8 cellular contexts compared by ENCODE assay signal in genomic region chr17:64975318-64976087, GRCh38. TPM values are rescaled to one million over a fixed set of nuclear protein-coding genes. Genes with fewer than 3 reads are reported as not detected.
A peak's percentile ranks its signal among the peaks of the same experiment; 100 is the strongest.
DNase-seq lines count a peak whose midpoint lies in the region; ATAC-seq and TF ChIP-seq lines count a peak whose summit lies in the region.

No MANE protein-coding gene starts in this region.

- ATAC-seq in HG02588 (IDR thresholded peaks at IDR 0.05; ENCODE audit: unreplicated experiment) (peak; percentile 86), gastroesophageal sphincter (peak; percentile 95)

- H3K4me1 ChIP-seq in gastroesophageal sphincter = peaks cover 0 to 32% (median 9%) of the 10 kb centered on the region in 3 donors
- peaks cover 23% of the 10 kb centered on the region for H3K4me1 ChIP-seq in suprapubic skin

- TF ChIP-seq POLR2A in NB4 (IDR thresholded peaks at IDR 0.05; ENCODE audit: extremely low read depth, insufficient read length) (peak; percentile 50), gastroesophageal sphincter (IDR thresholded peaks at IDR 0.05) (peak; percentile 89 to 95), suprapubic skin (IDR thresholded peaks at IDR 0.05) (peak; percentile 42 to 89)

- H3K9me3 ChIP-seq in gastroesophageal sphincter = no peaks in the 10 kb centered on the region
- no peaks in the 10 kb centered on the region for H3K9me3 ChIP-seq in suprapubic skin

- peaks cover 10% of the 10 kb centered on the region for H3K36me3 Mint-ChIP-seq in activated naive CD4-positive, alpha-beta T cell treated with anti-CD3 and anti-CD28 coated beads, Interleukin-2, amount 10 ng/mL, durations not matched to agents 7 days and 5 days

- H3K9me3 Mint-ChIP-seq in activated naive CD4-positive, alpha-beta T cell treated with anti-CD3 and anti-CD28 coated beads, Interleukin-2, amount 10 ng/mL, durations not matched to agents 7 days and 5 days = no peaks in the 10 kb centered on the region

- H3K4me1 Mint-ChIP-seq in activated naive CD4-positive, alpha-beta T cell treated with anti-CD3 and anti-CD28 coated beads, Interleukin-2, amount 10 ng/mL, durations not matched to agents 7 days and 5 days = peaks cover 47% of the 10 kb centered on the region

- peak overlapping the region; percentile 97 for H3K27ac Mint-ChIP-seq in activated naive CD4-positive, alpha-beta T cell treated with anti-CD3 and anti-CD28 coated beads, Interleukin-2, amount 10 ng/mL, durations not matched to agents 7 days and 5 days

- H3K36me3 ChIP-seq in gastroesophageal sphincter = peaks cover 0 to 28% of the 10 kb centered on the region in 2 donors
- peaks cover 22% of the 10 kb centered on the region for H3K36me3 ChIP-seq in suprapubic skin

- peak overlapping the region; percentile 63 for H3K4me3 ChIP-seq in NB4 (ENCODE audit: low read depth, low read length)
- H3K4me3 ChIP-seq in gastroesophageal sphincter = peak overlapping the region; percentile 43 to 92
- peak overlapping the region; percentile 88 for H3K4me3 ChIP-seq in suprapubic skin

- peak; percentile 94 for DNase-seq in GM10248 (ENCODE audit: extremely low spot score)
- DNase-seq in NB4 (ENCODE audit: low read depth) = peak; percentile 95
- DNase-seq in SK-MEL-5 (ENCODE audit: low read depth, low spot score) = peak; percentile 99
- DNase-seq in activated naive CD4-positive, alpha-beta T cell treated with anti-CD3 and anti-CD28 coated beads, Interleukin-2, amount 10 ng/mL, durations not matched to agents 7 days and 5 days = peak; percentile 98
- DNase-seq in occipital lobe (lab: John Stamatoyannopoulos, UW) = peak; percentile 91
- DNase-seq in suprapubic skin (ENCODE audit: low spot score in 2 of 2) = peak; percentile 96 to 98

- CTCF ChIA-PET in GM10248 (lab: Yijun Ruan, JAX) = interaction anchor here (1.1 to 3.0 kb wide), 8 partner anchors 8 to 162 kb away, joined by 3 to 7 read pairs (median 4); partner anchors contain the start of gene RGS9
- CTCF ChIA-PET in activated naive CD4-positive, alpha-beta T cell treated with anti-CD3 and anti-CD28 coated beads, Interleukin-2, amount 10 ng/mL, durations not matched to agents 7 days and 5 days (lab: Charles Lee) = interaction anchor here (0.7 to 3.2 kb wide), 4 partner anchors 9 to 223 kb away, joined by 3 to 19 read pairs (median 4); no protein-coding TSS in a partner anchor

- TF ChIP-seq EP300 in gastroesophageal sphincter (IDR thresholded peaks at IDR 0.05) (no peak), suprapubic skin (IDR thresholded peaks at IDR 0.05) (no peak)

- H3K27ac ChIP-seq in gastroesophageal sphincter (peak overlapping the region; percentile 66 to 99 (median 98)), suprapubic skin (peak overlapping the region; percentile 99)

- peak overlapping the region; percentile 84 for H3K4me3 Mint-ChIP-seq in activated naive CD4-positive, alpha-beta T cell treated with anti-CD3 and anti-CD28 coated beads, Interleukin-2, amount 10 ng/mL, durations not matched to agents 7 days and 5 days

- H3K27me3 ChIP-seq in gastroesophageal sphincter = no peaks in the 10 kb centered on the region
- H3K27me3 ChIP-seq in suprapubic skin = no peaks in the 10 kb centered on the region

- in situ Hi-C loops in SK-MEL-5 (cut with HindIII; ENCODE audit: low pct_unique_long_range_greater_than_20kb, low sequenced_read_pairs) = no loop called here

- TF ChIP-seq CTCF in GM10248 (IDR thresholded peaks at IDR 0.05; ENCODE audit: control extremely low read depth, extremely low read depth, low read depth, missing control alignments) (no peak), NB4 (IDR thresholded peaks at IDR 0.05; ENCODE audit: low read depth, low read length) (no peak), gastroesophageal sphincter (IDR thresholded peaks at IDR 0.05) (peak in 2 of 4 experiments; percentile 7 to 18), suprapubic skin (IDR thresholded peaks at IDR 0.05) (no peak)

- POLR2A ChIA-PET in GM10248 (lab: Yijun Ruan, JAX) = interaction anchor here (1.1 to 2.9 kb wide), 6 partner anchors 9 to 81 kb away, joined by 3 to 15 read pairs (median 4); partner anchors contain the start of gene GNA13

- H3K27me3 Mint-ChIP-seq in activated naive CD4-positive, alpha-beta T cell treated with anti-CD3 and anti-CD28 coated beads, Interleukin-2, amount 10 ng/mL, durations not matched to agents 7 days and 5 days = peaks cover 4% of the 10 kb centered on the region

- 0% methylated on average over 6 to 10 of the region's 94 CpGs for WGBS in gastroesophageal sphincter (ENCODE audit: low coverage in 1 of 2), 2 donors
- under 1% methylated on average over 42 of the region's 94 CpGs for WGBS in suprapubic skin

RNA-seq across cellular contexts. Expression of gene LRRC37A3, which starts 56.2 kb away (rescaled TPM):
- total RNA-seq in SK-MEL-5 (2014; rRNA removed; shearing (Covaris generic)) = 3.0 and 4.2 TPM in 2 replicates
- polyA plus RNA-seq in SK-MEL-5 (2015; cell fraction: cytosol; rRNA removed) = 0.65 and 1.0 TPM in 2 replicates
- polyA plus RNA-seq in SK-MEL-5 (2015; cell fraction: nucleus; rRNA removed) = 7.7 and 10.0 TPM in 2 replicates
- total RNA-seq in gastroesophageal sphincter = 1 to 10 TPM; 1.7 to 8.1 (median 3.9) TPM
- 62.4 TPM for total RNA-seq in occipital lobe
- total RNA-seq in suprapubic skin = 10 to 100 TPM in 1 of 4 donors, 1 to 10 TPM in 3; 3.9 to 24.3 (median 5.9) TPM

Comparison
In these comparisons a context has a peak if more than half of its experiments do, and no peak if none do; other contexts are left out.
1. Peak in every context shown above with its lines: DNase-seq, ATAC-seq, H3K4me3 ChIP-seq and H3K27ac ChIP-seq.